12 cellular contexts compared by ENCODE assay signal in genomic region chr15:51600114-51600513, GRCh38. TPM values are rescaled to one million over a fixed set of nuclear protein-coding genes. Genes with fewer than 3 reads are reported as not detected.
DNase-seq lines count a peak whose midpoint lies in the region; ATAC-seq and TF ChIP-seq lines count a peak whose summit lies in the region.
"Had no signal": no experiment of that assay in that cellular context is flagged by ENCODE, and none has a peak within 500 bp of the region (broad histone marks: within the 10 kb centered on the region; RNA-seq: fewer than 3 reads in every experiment).

No MANE protein-coding gene starts in this region.

- DNase-seq in EH (ENCODE audit: low read depth) = peak; percentile 13
- no peak for DNase-seq in Panc1 (ENCODE audit: low read depth, low spot score)
- peak; percentile 53 for DNase-seq in iris pigment epithelial cell (ENCODE audit: low read depth)
- no peak for DNase-seq in NCI-H2196 treated with DMSO at 0.1 percent for 48 hours (lab: John Stamatoyannopoulos, UW; ENCODE audit: unreplicated experiment)
- DNase-seq in iPS-NIHi7 (ENCODE audit: extremely low spot score) = no peak
- DNase-seq in activated T-helper 2 cell treated with anti-CD3 and anti-CD28 coated beads, Interferon-gamma antibody, Interleukin-2, Interleukin-4, amounts not matched to agents 10 μg/mL and 5 μg/mL and 100 μg/mL, durations not matched to agents 14 hours and 24 hours and 36 hours (ENCODE audit: low spot score) = no peak
- DNase-seq: activated gamma-delta T cell, colonic mucosa, foreskin melanocyte, SIG-M5 had no signal

- H3K9me3 Mint-ChIP-seq in activated T-helper 2 cell treated with anti-CD3 and anti-CD28 coated beads, Interferon-gamma antibody, Interleukin-2, Interleukin-4, amounts not matched to agents 10 μg/mL and 5 μg/mL and 100 μg/mL, durations not matched to agents 14 hours and 24 hours and 36 hours = no peaks in the 10 kb centered on the region

- in situ Hi-C loops in Panc1 (cut with HindIII; ENCODE audit: low pct_unique_long_range_greater_than_20kb, low sequenced_read_pairs) = no loop called here

- CTCF ChIA-PET in Panc1 (lab: Charles Lee) = no interaction called here

- H3K4me3 ChIP-seq in Panc1 (ENCODE audit: low read depth in 2 of 2, low read length in 2 of 2) = no peak overlapping the region
- H3K4me3 ChIP-seq: colonic mucosa had no signal

- intact Hi-C loops in Panc1 (cut with micrococcal nuclease; ENCODE audit: unreplicated experiment) = no loop called here
- intact Hi-C loops in activated T-helper 2 cell treated with anti-CD3 and anti-CD28 coated beads, Interferon-gamma antibody, Interleukin-2, Interleukin-4, amounts not matched to agents 10 μg/mL and 5 μg/mL and 100 μg/mL, durations not matched to agents 14 hours and 24 hours and 36 hours (cut with micrococcal nuclease) = no loop called here

- ATAC-seq in GM21825 (IDR thresholded peaks at IDR 0.05; ENCODE audit: unreplicated experiment) = peak; percentile 77
- peak; percentile 60; the same call in 1 of the 2 replicates for ATAC-seq in Panc1
- no peak for ATAC-seq in HG03520 (IDR thresholded peaks at IDR 0.05; ENCODE audit: unreplicated experiment)

- no peak overlapping the region for H3K27ac ChIP-seq in Panc1 (ENCODE audit: low read length)
- H3K27ac ChIP-seq: colonic mucosa had no signal

- POLR2A ChIA-PET in Panc1 (lab: Charles Lee) = no interaction called here

- no peaks in the 10 kb centered on the region for H3K36me3 Mint-ChIP-seq in activated T-helper 2 cell treated with anti-CD3 and anti-CD28 coated beads, Interferon-gamma antibody, Interleukin-2, Interleukin-4, amounts not matched to agents 10 μg/mL and 5 μg/mL and 100 μg/mL, durations not matched to agents 14 hours and 24 hours and 36 hours (ENCODE audit: low read depth)

- no TSS peak for BruUV-seq in Panc1 (replicated peaks; lab: Mats Ljungman, UMichigan)

- H3K4me3 Mint-ChIP-seq in activated T-helper 2 cell treated with anti-CD3 and anti-CD28 coated beads, Interferon-gamma antibody, Interleukin-2, Interleukin-4, amounts not matched to agents 10 μg/mL and 5 μg/mL and 100 μg/mL, durations not matched to agents 14 hours and 24 hours and 36 hours (ENCODE audit: low read depth) = no peak overlapping the region

- no peak for TF ChIP-seq CTCF in Panc1 (IDR thresholded peaks at IDR 0.05)

- H3K27me3 Mint-ChIP-seq in activated T-helper 2 cell treated with anti-CD3 and anti-CD28 coated beads, Interferon-gamma antibody, Interleukin-2, Interleukin-4, amounts not matched to agents 10 μg/mL and 5 μg/mL and 100 μg/mL, durations not matched to agents 14 hours and 24 hours and 36 hours (ENCODE audit: low read depth) = peaks cover 2% of the 10 kb centered on the region

- H3K27me3 ChIP-seq in Panc1 (ENCODE audit: control insufficient read depth, insufficient read depth, low read length) = no peaks in the 10 kb centered on the region
- H3K27me3 ChIP-seq: colonic mucosa had no signal

- H3K4me1 Mint-ChIP-seq in activated T-helper 2 cell treated with anti-CD3 and anti-CD28 coated beads, Interferon-gamma antibody, Interleukin-2, Interleukin-4, amounts not matched to agents 10 μg/mL and 5 μg/mL and 100 μg/mL, durations not matched to agents 14 hours and 24 hours and 36 hours (ENCODE audit: low read depth) = no peaks in the 10 kb centered on the region

- no peaks in the 10 kb centered on the region for H3K9me3 ChIP-seq in Panc1 (ENCODE audit: control insufficient read depth, insufficient read depth, low read depth, low read length)
- H3K9me3 ChIP-seq: colonic mucosa had no signal

- H3K4me1 ChIP-seq in Panc1 (ENCODE audit: control insufficient read depth, insufficient read depth, low read length) = peaks cover 8% of the 10 kb centered on the region
- H3K4me1 ChIP-seq: colonic mucosa had no signal

- no peak overlapping the region for H3K27ac Mint-ChIP-seq in activated T-helper 2 cell treated with anti-CD3 and anti-CD28 coated beads, Interferon-gamma antibody, Interleukin-2, Interleukin-4, amounts not matched to agents 10 μg/mL and 5 μg/mL and 100 μg/mL, durations not matched to agents 14 hours and 24 hours and 36 hours

- no peaks in the 10 kb centered on the region for H3K36me3 ChIP-seq in Panc1 (ENCODE audit: control insufficient read depth, insufficient read depth, low read length)
- H3K36me3 ChIP-seq: colonic mucosa had no signal

RNA-seq across cellular contexts. Expression of gene DMXL2, which starts 22.5 kb away (rescaled TPM):
- total RNA-seq in Panc1 (2021; ENCODE audit: unreplicated experiment) = 37.3 TPM
- polyA plus RNA-seq in Panc1 (2012; ENCODE audit: insufficient read length) = 26.9 TPM
- 2.6 and 3.2 TPM in 2 replicates for total RNA-seq in activated T-helper 2 cell treated with anti-CD3 and anti-CD28 coated beads, Interferon-gamma antibody, Interleukin-2, Interleukin-4, amounts not matched to agents 10 μg/mL and 5 μg/mL and 100 μg/mL, durations not matched to agents 14 hours and 24 hours and 36 hours

Comparison
In these comparisons a context has a peak if more than half of its experiments do, and no peak if none do; other contexts are left out.
1. DNase-seq: peak in EH (single experiment) and iris pigment epithelial cell (single experiment); none in Panc1 (single experiment), NCI-H2196 treated with DMSO at 0.1 percent for 48 hours (single experiment), iPS-NIHi7 (single experiment) and activated T-helper 2 cell treated with anti-CD3 and anti-CD28 coated beads, Interferon-gamma antibody, Interleukin-2, Interleukin-4, amounts not matched to agents 10 μg/mL and 5 μg/mL and 100 μg/mL, durations not matched to agents 14 hours and 24 hours and 36 hours (single experiment).